In the genomic region with DNA sequence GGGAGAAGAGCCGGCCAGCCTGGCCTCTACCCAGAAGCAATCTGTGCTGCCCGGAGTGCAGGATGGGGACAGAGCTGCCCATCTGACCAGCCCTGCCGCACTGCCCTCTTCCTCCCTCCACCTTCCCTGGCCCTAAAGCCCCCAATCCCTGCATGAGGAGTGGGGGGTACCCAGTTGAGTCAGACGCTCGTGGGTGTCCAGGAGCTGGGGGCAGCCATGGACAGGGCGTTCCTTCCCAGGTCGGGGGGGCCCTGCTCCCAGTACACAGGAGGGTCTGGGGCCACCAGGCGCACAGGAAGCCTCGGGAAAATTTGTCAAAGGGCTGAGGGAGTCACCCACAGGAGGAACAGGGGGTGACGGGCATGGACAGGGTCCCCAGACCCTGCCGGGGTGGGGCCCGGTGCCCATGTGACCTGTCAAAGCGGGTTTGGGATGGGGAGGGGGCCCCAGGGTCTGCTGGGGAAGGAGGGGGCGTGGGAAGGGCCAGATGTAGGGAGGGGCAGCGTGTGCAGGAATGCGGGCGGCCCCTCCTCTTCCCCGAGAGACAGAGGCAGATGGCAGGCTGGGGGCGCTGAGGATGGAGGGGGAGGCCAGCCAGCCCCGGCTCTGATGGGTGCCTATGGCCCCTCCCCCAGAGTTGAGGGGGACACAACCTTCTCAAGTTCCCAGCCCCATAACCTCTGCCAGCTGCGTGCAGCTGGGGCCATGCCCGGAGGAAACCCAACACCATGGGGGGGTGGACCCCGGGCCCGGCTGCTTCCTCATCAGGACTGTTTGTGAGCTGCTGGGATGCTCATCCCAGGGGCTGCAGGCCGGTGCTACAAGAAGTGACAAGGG, we compare ENCODE assay signal across 1 cellular context.
A peak's percentile ranks its signal among the peaks of the same experiment; 100 is the strongest.
TF ChIP-seq lines count a peak whose summit lies in the region.

No MANE protein-coding gene starts in this region.

TF ChIP-seq in H1, 55 proteins besides CTCF, POLR2A, EP300 and RAD21:
- TF ChIP-seq RBBP5 (IDR thresholded peaks at IDR 0.05; ENCODE audit: borderline replicate concordance, low read depth, low read length) (no peak), CREB1 (IDR thresholded peaks at IDR 0.05) (no peak), TEAD4 (IDR thresholded peaks at IDR 0.05; ENCODE audit: low read depth, low read length) (0 out of 2 replicates have a peak, but pooled peaks have one; percentile 19), CBX8 (IDR thresholded peaks at IDR 0.05; ENCODE audit: borderline replicate concordance, low read depth, low read length) (no peak), EZH2 (IDR thresholded peaks at IDR 0.05; ENCODE audit: low read depth, low read length, severe bottlenecking) (no peak), FOSL1 (IDR thresholded peaks at IDR 0.05; ENCODE audit: insufficient read depth, low read depth, low read length) (no peak)
